9 cellular contexts compared by ENCODE assay signal in genomic region chr18:46236156-46236555, GRCh38.
"Had no signal": no experiment of that assay in that cellular context is flagged by ENCODE, and none has a peak within 500 bp of the region (broad histone marks: within the 10 kb centered on the region; RNA-seq: fewer than 3 reads in every experiment).

No MANE protein-coding gene starts in this region.

- FAIRE-seq: H1, H54, HTR-8/SVneo, K562 had no signal

- H3K4me3 ChIP-seq: GM23338, K562 had no signal

- H2AFZ ChIP-seq: GM23338 had no signal

- DNase-seq: H9, HCEC 1CT, IMR-90, KG1 had no signal

- ATAC-seq: GM23338, K562 had no signal

- H3K4me2 ChIP-seq: GM23338 had no signal
